ENCODE assay signal across 8 cellular contexts in the genomic region with DNA sequence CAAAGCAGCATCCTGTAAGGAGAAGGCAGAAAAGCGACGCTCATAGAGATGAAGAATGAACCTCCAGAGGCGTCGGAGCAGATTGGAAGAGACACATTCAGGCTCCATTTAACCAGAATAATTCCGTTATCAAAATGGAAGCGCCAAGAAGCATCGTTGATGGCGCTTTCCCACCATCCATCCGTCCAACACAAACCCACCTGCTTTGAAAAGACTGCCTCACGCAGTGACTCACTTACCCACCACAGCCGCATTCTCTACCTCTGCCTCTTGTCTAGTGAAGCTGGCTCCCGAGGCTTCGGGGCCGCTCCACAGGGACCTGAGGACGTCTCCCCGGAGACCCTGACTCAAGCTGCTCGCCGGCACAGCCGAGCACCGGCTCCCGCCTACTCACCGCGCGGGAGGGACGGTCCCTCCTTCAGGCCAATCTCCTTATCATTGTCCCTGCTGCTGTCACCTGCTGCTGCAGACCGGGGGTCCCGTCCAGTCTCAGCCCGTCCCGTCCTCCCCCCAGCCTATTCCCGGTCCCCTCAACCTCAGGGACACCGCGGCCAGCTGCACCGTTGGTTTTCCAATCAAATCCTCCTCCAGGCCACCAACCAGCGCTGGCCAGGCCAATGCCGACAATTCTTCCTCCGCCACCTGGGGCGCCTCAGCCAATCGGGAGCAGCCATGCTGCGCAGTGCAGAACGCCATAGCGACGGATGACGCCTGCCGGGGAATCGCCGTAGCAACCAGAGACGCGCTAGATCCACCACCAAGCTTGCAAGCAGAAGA. TPM values are rescaled to one million over a fixed set of nuclear protein-coding genes. Genes with fewer than 3 reads are reported as not detected.
A peak's percentile ranks its signal among the peaks of the same experiment; 100 is the strongest.
DNase-seq lines count a peak whose midpoint lies in the region; ATAC-seq and TF ChIP-seq lines count a peak whose summit lies in the region.

A gene with protein sequence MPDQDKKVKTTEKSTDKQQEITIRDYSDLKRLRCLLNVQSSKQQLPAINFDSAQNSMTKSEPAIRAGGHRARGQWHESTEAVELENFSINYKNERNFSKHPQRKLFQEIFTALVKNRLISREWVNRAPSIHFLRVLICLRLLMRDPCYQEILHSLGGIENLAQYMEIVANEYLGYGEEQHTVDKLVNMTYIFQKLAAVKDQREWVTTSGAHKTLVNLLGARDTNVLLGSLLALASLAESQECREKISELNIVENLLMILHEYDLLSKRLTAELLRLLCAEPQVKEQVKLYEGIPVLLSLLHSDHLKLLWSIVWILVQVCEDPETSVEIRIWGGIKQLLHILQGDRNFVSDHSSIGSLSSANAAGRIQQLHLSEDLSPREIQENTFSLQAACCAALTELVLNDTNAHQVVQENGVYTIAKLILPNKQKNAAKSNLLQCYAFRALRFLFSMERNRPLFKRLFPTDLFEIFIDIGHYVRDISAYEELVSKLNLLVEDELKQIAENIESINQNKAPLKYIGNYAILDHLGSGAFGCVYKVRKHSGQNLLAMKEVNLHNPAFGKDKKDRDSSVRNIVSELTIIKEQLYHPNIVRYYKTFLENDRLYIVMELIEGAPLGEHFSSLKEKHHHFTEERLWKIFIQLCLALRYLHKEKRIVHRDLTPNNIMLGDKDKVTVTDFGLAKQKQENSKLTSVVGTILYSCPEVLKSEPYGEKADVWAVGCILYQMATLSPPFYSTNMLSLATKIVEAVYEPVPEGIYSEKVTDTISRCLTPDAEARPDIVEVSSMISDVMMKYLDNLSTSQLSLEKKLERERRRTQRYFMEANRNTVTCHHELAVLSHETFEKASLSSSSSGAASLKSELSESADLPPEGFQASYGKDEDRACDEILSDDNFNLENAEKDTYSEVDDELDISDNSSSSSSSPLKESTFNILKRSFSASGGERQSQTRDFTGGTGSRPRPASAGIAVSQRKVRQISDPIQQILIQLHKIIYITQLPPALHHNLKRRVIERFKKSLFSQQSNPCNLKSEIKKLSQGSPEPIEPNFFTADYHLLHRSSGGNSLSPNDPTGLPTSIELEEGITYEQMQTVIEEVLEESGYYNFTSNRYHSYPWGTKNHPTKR (minus strand): TSS at position 553 of the 777 bp plus-strand sequence. CDS start 16,501 bp downstream, outside the sequence.

- peaks cover 14 to 16% (median 15%) of the 10 kb centered on the region in 3 donors for H3K4me1 Mint-ChIP-seq in T-cell

- no peak for TF ChIP-seq EP300 in upper lobe of left lung (IDR thresholded peaks at IDR 0.05)

- intact Hi-C loops in right cardiac atrium (cut with DNase I): no loop called here
- intact Hi-C loops in prostate gland (cut with DNase I): no loop called here

- H3K27ac Mint-ChIP-seq in T-cell: peak within 1 kb of the TSS; percentile 73 to 76

- H3K27me3 Mint-ChIP-seq in T-cell: no peaks in the 10 kb centered on the region

- no peaks in the 10 kb centered on the region for H3K9me3 Mint-ChIP-seq in T-cell

- H3K36me3 Mint-ChIP-seq in T-cell: no peaks in the 10 kb centered on the region

- TF ChIP-seq POLR2A in prostate gland (IDR thresholded peaks at IDR 0.05): no peak
- peak in 1 of 4 donors; percentile 11 for TF ChIP-seq POLR2A in upper lobe of left lung (IDR thresholded peaks at IDR 0.05)

- POLR2A ChIA-PET in T-cell (lab: Charles Lee): interaction anchor here in 1 of 2 donors (0.6 kb wide), 1 partner anchor 947 kb away, joined by 4 read pairs; no protein-coding TSS in a partner anchor

- H3K4me1 ChIP-seq in right cardiac atrium (ENCODE audit: control insufficient read depth, insufficient read depth, low read length) (peaks cover 5% of the 10 kb centered on the region), prostate gland (replicated peaks) (no peaks in the 10 kb centered on the region), upper lobe of left lung (peaks cover 5 to 14% (median 9%) of the 10 kb centered on the region in 4 donors)

- no peaks in the 10 kb centered on the region for H3K9me3 ChIP-seq in right cardiac atrium (ENCODE audit: control insufficient read depth, low read length)
- no peaks in the 10 kb centered on the region for H3K9me3 ChIP-seq in prostate gland
- H3K9me3 ChIP-seq in upper lobe of left lung: no peaks in the 10 kb centered on the region

- H3K27ac ChIP-seq in right cardiac atrium (ENCODE audit: low read length) (no peak within 1 kb of the TSS), prostate gland (no peak within 1 kb of the TSS), upper lobe of left lung (peak within 1 kb of the TSS in 1 of 4 donors; percentile 33)

- no peaks in the 10 kb centered on the region for H3K27me3 ChIP-seq in right cardiac atrium (ENCODE audit: control insufficient read depth, insufficient read depth)
- no peaks in the 10 kb centered on the region for H3K27me3 ChIP-seq in prostate gland (replicated peaks; ENCODE audit: insufficient read depth)
- no peaks in the 10 kb centered on the region for H3K27me3 ChIP-seq in upper lobe of left lung

- H3K4me3 Mint-ChIP-seq in T-cell: peak within 1 kb of the TSS; percentile 90 to 99 (median 92)

- TF ChIP-seq CTCF in prostate gland (IDR thresholded peaks at IDR 0.05) (peak in 2 of 4 experiments; percentile 12 to 61), upper lobe of left lung (IDR thresholded peaks at IDR 0.05) (peak in 1 of 6 experiments; percentile 19)

- H3K4me3 ChIP-seq in right cardiac atrium (ENCODE audit: low read length): peak within 1 kb of the TSS; percentile 91
- peak within 1 kb of the TSS; percentile 48 to 61 for H3K4me3 ChIP-seq in prostate gland
- H3K4me3 ChIP-seq in upper lobe of left lung: peak within 1 kb of the TSS; percentile 39 to 76 (median 70)

- H3K36me3 ChIP-seq in prostate gland (no peaks in the 10 kb centered on the region), upper lobe of left lung (no peaks in the 10 kb centered on the region)

- CTCF ChIA-PET in T-cell (lab: Charles Lee): interaction anchor here (0.5 to 1.4 kb wide), 4 partner anchors 11 to 312 kb away, joined by 4 to 7 read pairs (median 4); no protein-coding TSS in a partner anchor

- DNase-seq in GM04504 (ENCODE audit: low read depth) (peak; percentile 41), NCI-H1105 treated with DMSO at 0.1 percent for 48 hours (lab: John Stamatoyannopoulos, UW) (peak; percentile 89), T-cell (peak; percentile 78 to 95 (median 91)), anterior cingulate cortex (lab: John Stamatoyannopoulos, UW) (peak; percentile 52 to 96 (median 85)), right cardiac atrium (peak; percentile 91 to 96 (median 95)), prostate gland (ENCODE audit: low spot score) (peak; percentile 92), upper lobe of left lung (peak; percentile 92 to 97)

- peak; percentile 100 for ATAC-seq in HG02588 (IDR thresholded peaks at IDR 0.05; ENCODE audit: unreplicated experiment)
- peak; percentile 97 to 99 (median 97) for ATAC-seq in T-cell (replicated peaks in 1 of 4)
- ATAC-seq in right cardiac atrium: peak; percentile 100
- ATAC-seq in upper lobe of left lung (ENCODE audit: low FRiP score in 2 of 2): peak; percentile 98

- 2% methylated on average over 48 of the region's 48 CpGs for WGBS in right cardiac atrium
- under 1% methylated on average over 48 of the region's 48 CpGs for WGBS in prostate gland
- 4 to 5% methylated on average over 26 to 38 of the region's 48 CpGs for WGBS in upper lobe of left lung, 2 donors

RNA-seq across cellular contexts. Expression of the gene that starts here (rescaled TPM):
- 1 to 10 TPM in 3 of 5 donors, under 1 TPM in 2; 0.73 to 2.2 (median 1.2) TPM for total RNA-seq in T-cell
- total RNA-seq in right cardiac atrium: 10 to 100 TPM in 1 of 4 donors, 1 to 10 TPM in 3; 6.8 to 16.9 (median 9.6) TPM
- 3.1 TPM for polyA plus RNA-seq in right cardiac atrium
- total RNA-seq in prostate gland: 1 to 10 TPM; 8.9 to 9.1 TPM
- total RNA-seq in upper lobe of left lung: 10 to 100 TPM in 4 of 6 donors, 1 to 10 TPM in 1, under 1 TPM in 1; 0.29 to 85.3 (median 12.1) TPM

Comparison
In these comparisons a context has a peak if more than half of its experiments do, and no peak if none do; other contexts are left out.
1. DNase-seq: peak in every context shown above with its lines; median percentile 95 in right cardiac atrium; 94 in upper lobe of left lung; 92 in prostate gland; 91 in T-cell; 89 in NCI-H1105 treated with DMSO at 0.1 percent for 48 hours; 85 in anterior cingulate cortex; 41 in GM04504.